In the genomic region with DNA sequence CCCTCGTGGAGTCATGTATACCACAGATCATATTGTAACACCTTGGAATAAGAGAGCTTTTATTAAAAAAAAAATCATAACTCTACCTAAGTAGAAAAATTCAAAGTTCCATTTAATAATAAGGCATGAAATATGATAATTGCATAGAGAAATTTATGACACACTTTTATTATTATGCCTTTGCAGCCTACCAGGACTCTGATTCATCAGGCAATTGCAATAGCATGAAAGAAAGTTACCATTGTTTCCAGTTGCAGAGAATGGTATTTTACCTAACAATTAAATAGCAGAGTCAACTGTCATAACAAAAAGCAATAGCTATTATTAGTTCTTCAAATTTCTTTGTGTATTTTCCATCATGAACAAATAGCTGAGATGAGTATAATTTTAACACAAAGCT, we compare ENCODE assay signal across 19 cellular contexts.
"Had no signal": no experiment of that assay in that cellular context is flagged by ENCODE, and none has a peak within 500 bp of the region (broad histone marks: within the 10 kb centered on the region; RNA-seq: fewer than 3 reads in every experiment).

No MANE protein-coding gene starts in this region.

- H3K27ac ChIP-seq: colonic mucosa, heart right ventricle, left lung, sigmoid colon, suprapubic skin, upper lobe of left lung, VCaP had no signal

- DNase-seq: activated CD8-positive, alpha-beta memory T cell treated with anti-CD3 and anti-CD28 coated beads, Interleukin-2, amount 50 U/mL, for 4 hours; activated CD8-positive, alpha-beta T cell treated with anti-CD3 and anti-CD28 coated beads for 36 hours; activated naive CD4-positive, alpha-beta T cell; activated naive CD8-positive, alpha-beta T cell treated with anti-CD3 and anti-CD28 coated beads, Interleukin-2, amount 50 U/mL, for 24 hours; colonic mucosa; effector memory CD8-positive, alpha-beta T cell; erythroblast; heart right ventricle; islet precursor cell; left lung; mesenchymal stem cell; sigmoid colon; stimulated activated CD4-positive, alpha-beta T cell treated with anti-CD3 and anti-CD28 coated beads, Interleukin-12 subunit alpha, Interleukin-12 subunit beta, amount 100 ng/mL, for 4 hours; stimulated activated naive CD4-positive, alpha-beta T cell; T-cell; T1000; upper lobe of left lung had no signal

- H3K36me3 ChIP-seq: colonic mucosa, heart right ventricle, left lung, sigmoid colon, suprapubic skin, upper lobe of left lung had no signal

- H3K4me1 ChIP-seq: colonic mucosa, heart right ventricle, left lung, sigmoid colon, suprapubic skin, upper lobe of left lung had no signal

- H3K9me3 ChIP-seq: colonic mucosa, left lung, sigmoid colon, suprapubic skin, upper lobe of left lung had no signal

- H3K4me3 ChIP-seq: colonic mucosa, heart right ventricle, left lung, sigmoid colon, suprapubic skin, upper lobe of left lung had no signal

- H3K27me3 ChIP-seq: colonic mucosa, heart right ventricle, left lung, sigmoid colon, suprapubic skin, upper lobe of left lung had no signal
